30 cellular contexts compared by ENCODE assay signal in genomic region chr21:45119812-45120211, GRCh38.
"Had no signal": no experiment of that assay in that cellular context is flagged by ENCODE, and none has a peak within 500 bp of the region (broad histone marks: within the 10 kb centered on the region; RNA-seq: fewer than 3 reads in every experiment).

No MANE protein-coding gene starts in this region.

- H3K27me3 ChIP-seq: ascending aorta, cardiac muscle cell, Peyer's patch, SJSA1 had no signal

- H3K4me3 ChIP-seq: ascending aorta, cardiac muscle cell, Peyer's patch, SJSA1 had no signal

- ATAC-seq: activated CD8-positive, alpha-beta memory T cell treated with anti-CD3 and anti-CD28 coated beads, Interleukin-2, amount 10 ng/mL, durations not matched to agents 7 days and 5 days; SK-N-SH treated with all-trans-retinoic acid at 6 μM for 48 hours; T-cell had no signal

- H3K4me1 ChIP-seq: ascending aorta, Peyer's patch, SJSA1 had no signal

- DNase-seq: activated CD4-positive, alpha-beta memory T cell treated with anti-CD3 and anti-CD28 coated beads, Interleukin-2, amount 10 ng/mL, durations not matched to agents 7 days and 5 days; activated CD4-positive, alpha-beta T cell treated with anti-CD3 and anti-CD28 coated beads for 1 hour; activated CD4-positive, alpha-beta T cell treated with anti-CD3 and anti-CD28 coated beads for 48 hours; activated CD4-positive, CD25-positive, alpha-beta regulatory T cell; activated CD8-positive, alpha-beta memory T cell treated with anti-CD3 and anti-CD28 coated beads for 24 hours; activated CD8-positive, alpha-beta memory T cell treated with anti-CD3 and anti-CD28 coated beads, Interleukin-2, amount 10 ng/mL, durations not matched to agents 7 days and 5 days; activated CD8-positive, alpha-beta memory T cell treated with anti-CD3 and anti-CD28 coated beads, Interleukin-2, amount 50 U/mL, for 48 hours; activated effector memory CD4-positive, alpha-beta T cell treated with Interleukin-2 at 50 U/mL for 16 hours; activated naive CD4-positive, alpha-beta T cell treated with anti-CD3 and anti-CD28 coated beads, Interleukin-2, amount 10 ng/mL, durations not matched to agents 7 days and 5 days; activated T-cell treated with anti-CD3 and anti-CD28 coated beads, Interleukin-2, amount 50 U/mL, for 48 hours; amygdala; Karpas-422; NCI-H1048; NCI-H1105 treated with DMSO at 0.1 percent for 48 hours; NCI-H1436; NCI-H1694; NCI-H2029; NCI-H345; NCI-H524 treated with DMSO at 0.1 percent for 48 hours; Peyer's patch; RPMI8226; SHP77 treated with DMSO at 0.1 percent for 48 hours; T-cell; T-helper 2 cell; T-helper 9 cell; WERI-Rb-1 had no signal

- H3K36me3 ChIP-seq: cardiac muscle cell, Peyer's patch, SJSA1, WERI-Rb-1 had no signal

- H3K9me3 ChIP-seq: ascending aorta, Peyer's patch, SJSA1 had no signal

- H3K27ac ChIP-seq: ascending aorta, cardiac muscle cell, Peyer's patch, SJSA1, WERI-Rb-1 had no signal
